Comparison of ENCODE assay signal across 1 cellular context in the genomic region with DNA sequence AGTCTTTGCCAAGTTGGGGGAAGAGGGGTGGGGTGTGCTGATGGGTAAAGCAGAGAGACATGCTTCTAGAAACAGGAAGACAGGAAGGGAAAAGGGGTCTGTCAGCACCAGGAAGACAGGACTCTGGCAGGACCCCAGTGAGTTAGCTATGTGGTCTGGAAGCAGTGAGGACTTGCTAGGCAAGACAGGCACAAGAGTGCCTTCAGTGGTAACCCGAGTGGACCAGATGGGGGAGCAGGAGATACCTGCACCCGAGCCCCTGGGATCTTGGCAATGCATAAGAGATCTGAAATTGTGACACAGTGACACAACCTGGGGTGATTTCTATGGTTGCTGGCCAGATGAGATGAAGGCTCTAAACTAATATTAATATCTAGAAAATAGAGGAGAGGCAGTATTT.
TF ChIP-seq lines count a peak whose summit lies in the region.

No MANE protein-coding gene starts in this region.

TF ChIP-seq in H1, 55 proteins besides CTCF, POLR2A, EP300 and RAD21 (continued from another document):
- TF ChIP-seq PHF8 (conservative IDR thresholded peaks at IDR 0.05; ENCODE audit: low read depth, low read length) (no peak), SIN3A (conservative IDR thresholded peaks at IDR 0.05 in 1 of 2, IDR thresholded peaks at IDR 0.05 in 1 of 2; ENCODE audit: low read depth in 1 of 2, low read length in 2 of 2) (no peak)
